In genomic region chr18:39594206-39594605, GRCh38 we compare ENCODE assay signal across 19 cellular contexts.
"Had no signal": no experiment of that assay in that cellular context is flagged by ENCODE, and none has a peak within 500 bp of the region (broad histone marks: within the 10 kb centered on the region; RNA-seq: fewer than 3 reads in every experiment).

No MANE protein-coding gene starts in this region.

- DNase-seq: Kasumi-1, MV-4-11, NCI-H1048, NCI-H1105 treated with DMSO at 0.1 percent for 48 hours, NCI-H1417 treated with DMSO at 0.1 percent for 48 hours, NCI-H146, NCI-H1694 treated with DMSO at 0.1 percent for 48 hours, NCI-H1930, NCI-H2081, NCI-H2107, NCI-H2227 treated with DMSO at 0.1 percent for 48 hours, NCI-H524, NCI-H526 treated with DMSO at 0.1 percent for 48 hours, NCI-H774, Right ventricle myocardium superior, RPMI8226, SIG-M5 had no signal

- H3K27me3 Mint-ChIP-seq: IgD-negative memory B cell had no signal

- H3K4me1 Mint-ChIP-seq: IgD-negative memory B cell had no signal

- H3K4me3 Mint-ChIP-seq: IgD-negative memory B cell had no signal

- H3K36me3 Mint-ChIP-seq: IgD-negative memory B cell had no signal

- H3K27ac Mint-ChIP-seq: IgD-negative memory B cell had no signal

- ATAC-seq: K562 had no signal
